In genomic region chr5:149851211-149851610, GRCh38 we compare ENCODE assay signal across 27 cellular contexts.
A peak's percentile ranks its signal among the peaks of the same experiment; 100 is the strongest.
DNase-seq lines count a peak whose midpoint lies in the region; ATAC-seq, FAIRE-seq and TF ChIP-seq lines count a peak whose summit lies in the region.
"Had no signal": no experiment of that assay in that cellular context is flagged by ENCODE, and none has a peak within 500 bp of the region (broad histone marks: within the 10 kb centered on the region; RNA-seq: fewer than 3 reads in every experiment).

No MANE protein-coding gene starts in this region.

- H3K4ac ChIP-seq in H9 (ENCODE audit: low read depth, low read length) = no peak overlapping the region

- H3K9ac ChIP-seq in H9 (ENCODE audit: extremely low read depth, insufficient read length, low read length) = no peak overlapping the region
- H3K9ac ChIP-seq: BLaER1 treated with 17β-estradiol and CSF1 and Interleukin-3, amounts not matched to agents 10 nM and 100 nM had no signal

- H3K27me3 ChIP-seq in H9 (ENCODE audit: insufficient read depth, low read length) = no peaks in the 10 kb centered on the region
- H3K27me3 ChIP-seq: BLaER1 treated with 17β-estradiol and CSF1 and Interleukin-3, amounts not matched to agents 10 nM and 100 nM; MG63; SJSA1 had no signal

- H3K27ac Mint-ChIP-seq in H9 (0 out of 7 replicates have a peak overlapping the region, but pooled peaks of 1 of the 3 experiments have one; percentile 26), nephron progenitor cell (peak overlapping the region; percentile 19)
- H3K27ac Mint-ChIP-seq: CD4-positive, alpha-beta T cell had no signal

- H2BK120ac ChIP-seq in H9 (ENCODE audit: low read depth, low read length, poor library complexity, severe bottlenecking) = no peak overlapping the region

- peak; percentile 19 for DNase-seq in H9
- no peak for DNase-seq in RWPE1 (ENCODE audit: low spot score)
- no peak for DNase-seq in nephron progenitor cell
- no peak for DNase-seq in HTR-8/SVneo (ENCODE audit: insufficient read length, low spot score)
- DNase-seq in cerebellum (ENCODE audit: low spot score) = no peak
- no peak for DNase-seq in central memory CD4-positive, alpha-beta T cell
- DNase-seq in foreskin melanocyte = no peak
- DNase-seq: AML-193; CD4-positive, alpha-beta T cell; GOT3; KBM-7; MG63; NCI-H1105 treated with DMSO at 0.1 percent for 48 hours; NCI-H146; NCI-H1930; NCI-H2107; NCI-H524 treated with DMSO at 0.1 percent for 48 hours; NCI-H774 had no signal

- no peaks in the 10 kb centered on the region for H3K79me1 ChIP-seq in H9 (ENCODE audit: insufficient read depth, low read depth, low read length, poor library complexity, severe bottlenecking)

- H3K9me3 Mint-ChIP-seq in H9 (no peaks in the 10 kb centered on the region), nephron progenitor cell (no peaks in the 10 kb centered on the region)
- H3K9me3 Mint-ChIP-seq: CD4-positive, alpha-beta T cell had no signal

- CTCF ChIA-PET in RWPE1 (lab: Yijun Ruan, JAX) = interaction anchor here (0.6 to 4.9 kb wide), 4 partner anchors 10 to 140 kb away, joined by 3 to 55 read pairs (median 28); partner anchors contain the start of gene SLC26A2

- H3K27me3 Mint-ChIP-seq in H9 (ENCODE audit: low read depth) (no peaks in the 10 kb centered on the region), nephron progenitor cell (ENCODE audit: low read depth, poor library complexity) (no peaks in the 10 kb centered on the region)
- H3K27me3 Mint-ChIP-seq: CD4-positive, alpha-beta T cell had no signal

- no peak for FAIRE-seq in HTR-8/SVneo (lab: Jason Lieb, UNC)
- FAIRE-seq: A204.1, D721Med, GM18507, RCC 7860 had no signal

- no peaks in the 10 kb centered on the region for H3K4me1 ChIP-seq in H9 (ENCODE audit: insufficient read depth, low read length)
- H3K4me1 ChIP-seq: BLaER1 treated with 17β-estradiol and CSF1 and Interleukin-3, amounts not matched to agents 10 nM and 100 nM had no signal

- H2BK20ac ChIP-seq in H9 (ENCODE audit: low read depth, low read length, poor library complexity, severe bottlenecking) = no peak overlapping the region

- H3K56ac ChIP-seq in H9 (ENCODE audit: insufficient read length, low read depth, low read length) = no peak overlapping the region

- H3K36me3 Mint-ChIP-seq in H9 (ENCODE audit: insufficient read depth in 1 of 3, low read depth in 3 of 3) (peaks cover 11 to 33% (median 14%) of the 10 kb centered on the region in 3 experiments; a peak in 6 of 7 replicates), nephron progenitor cell (ENCODE audit: low read depth) (no peaks in the 10 kb centered on the region)

- H3T11ph ChIP-seq in H9 (ENCODE audit: low read length) = no peak overlapping the region

- no peaks in the 10 kb centered on the region for H3K9me3 ChIP-seq in H9 (ENCODE audit: control insufficient read depth, low read depth, low read length)
- H3K9me3 ChIP-seq: BLaER1 treated with 17β-estradiol and CSF1 and Interleukin-3, amounts not matched to agents 10 nM and 100 nM; MG63; SJSA1 had no signal

- no peak overlapping the region for H3K18ac ChIP-seq in H9 (ENCODE audit: insufficient read length, low read depth, low read length)

- TF ChIP-seq CTCF in H9 (conservative IDR thresholded peaks at IDR 0.05) (no peak), RWPE1 (conservative IDR thresholded peaks at IDR 0.05; ENCODE audit: low read depth) (no peak), nephron progenitor cell (IDR thresholded peaks at IDR 0.05) (no peak)

- H4K5ac ChIP-seq in H9 (ENCODE audit: insufficient read length, low read depth, low read length) = no peak overlapping the region

- H4K91ac ChIP-seq in H9 (ENCODE audit: insufficient read length, low read depth, low read length) = no peak overlapping the region

- no peaks in the 10 kb centered on the region for H3K23me2 ChIP-seq in H9 (ENCODE audit: insufficient read length, low read depth, low read length, poor library complexity, severe bottlenecking)

- no peak overlapping the region for H3K14ac ChIP-seq in H9 (ENCODE audit: insufficient read depth, low read length)

- no peak overlapping the region for H2BK5ac ChIP-seq in H9 (ENCODE audit: insufficient read length, low read length)

- H3K4me1 Mint-ChIP-seq in H9 (peaks cover 7 to 10% of the 10 kb centered on the region in 2 experiments), nephron progenitor cell (peaks cover 6% of the 10 kb centered on the region)

- H3K23ac ChIP-seq in H9 (ENCODE audit: insufficient read length, low read depth, low read length) = no peak overlapping the region

- H3K27ac ChIP-seq in H9 (ENCODE audit: insufficient read length, low read depth, low read length) (no peak overlapping the region), RWPE1 (peak overlapping the region; percentile 6; the same call in 1 of the 2 replicates)
- H3K27ac ChIP-seq: BLaER1 treated with 17β-estradiol and CSF1 and Interleukin-3, amounts not matched to agents 10 nM and 100 nM; SJSA1 had no signal

- POLR2A ChIA-PET in RWPE1 (lab: Yijun Ruan, JAX; ENCODE audit: low non-redundant PET) = no interaction called here

- H3K4me2 ChIP-seq in H9 (ENCODE audit: insufficient read depth, insufficient read length, low read length) = no peak overlapping the region
- H3K4me2 ChIP-seq: BLaER1 treated with 17β-estradiol and CSF1 and Interleukin-3, amounts not matched to agents 10 nM and 100 nM had no signal

- H2BK15ac ChIP-seq in H9 (ENCODE audit: low read depth, low read length) = no peak overlapping the region

- no peak overlapping the region for H3K4me3 Mint-ChIP-seq in H9
- no peak overlapping the region for H3K4me3 Mint-ChIP-seq in nephron progenitor cell
- H3K4me3 Mint-ChIP-seq: CD4-positive, alpha-beta T cell had no signal

- no peak overlapping the region for H2AK5ac ChIP-seq in H9 (ENCODE audit: insufficient read length, low read length)

- H4K20me1 ChIP-seq in H9 (ENCODE audit: control insufficient read depth, insufficient read depth, insufficient read length) = no peaks in the 10 kb centered on the region

- ATAC-seq in esophagus mucosa = peak; percentile 61
- ATAC-seq: HCT116, Right ventricle myocardium inferior had no signal

- no peak overlapping the region for H2BK12ac ChIP-seq in H9 (ENCODE audit: insufficient read length, low read depth, low read length)

- H3K79me2 ChIP-seq in H9 (ENCODE audit: insufficient read depth, low read length) = no peaks in the 10 kb centered on the region

- H4K8ac ChIP-seq in H9 (replicated peaks; ENCODE audit: insufficient read length, low read depth, low read length) = no peak overlapping the region

- no peak overlapping the region for H2AFZ ChIP-seq in H9 (ENCODE audit: low read length)
